In genomic region chr17:77802811-77803220, GRCh38 we compare ENCODE assay signal across 10 cellular contexts.
A peak's percentile ranks its signal among the peaks of the same experiment; 100 is the strongest.
DNase-seq lines count a peak whose midpoint lies in the region; ATAC-seq and TF ChIP-seq lines count a peak whose summit lies in the region.
"Had no signal": no experiment of that assay in that cellular context is flagged by ENCODE, and none has a peak within 500 bp of the region (broad histone marks: within the 10 kb centered on the region; RNA-seq: fewer than 3 reads in every experiment).

No MANE protein-coding gene starts in this region.

- no peak overlapping the region for H3K27ac ChIP-seq in HEK293 (ENCODE audit: extremely low read depth, low read depth, low read length)
- no peak overlapping the region for H3K27ac ChIP-seq in RWPE1

- POLR2A ChIA-PET in HEK293 (lab: Yijun Ruan, JAX), result interaction anchor here (1.8 kb wide), 1 partner anchor 156 kb away, joined by 6 read pairs; the partner anchor contains the start of gene TNRC6C
- POLR2A ChIA-PET in RWPE1 (lab: Yijun Ruan, JAX; ENCODE audit: low non-redundant PET), result no interaction called here

- H3K4me3 ChIP-seq in HEK293 (ENCODE audit: low read depth, low read length), result no peak overlapping the region
- H3K4me3 ChIP-seq: adrenal gland had no signal

- no peak for ATAC-seq in GM18867 (IDR thresholded peaks at IDR 0.05; ENCODE audit: unreplicated experiment)

- H3K9me3 ChIP-seq in HEK293 (ENCODE audit: control insufficient read depth, insufficient read depth, low read depth, low read length), result no peaks in the 10 kb centered on the region
- H3K9me3 ChIP-seq: adrenal gland had no signal

- intact Hi-C loops in head of caudate nucleus (cut with DNase I), result no loop called here

- DNase-seq in NCI-H748 treated with DMSO at 0.1 percent for 48 hours (lab: John Stamatoyannopoulos, UW) (peak; percentile 79), head of caudate nucleus (peak in 35 of 42 donors; percentile 18 to 84 (median 56)), retina (peak; percentile 94), mesenteric fat pad (ENCODE audit: low spot score) (no peak), RWPE1 (ENCODE audit: low spot score) (no peak), NOMO-1 (lab: John Stamatoyannopoulos, UW; ENCODE audit: unreplicated experiment in 2 of 2) (no peak)
- DNase-seq: activated CD4-positive, CD25-positive, alpha-beta regulatory T cell had no signal

- H3K4me1 ChIP-seq in HEK293 (ENCODE audit: control insufficient read depth, insufficient read depth, low read length), result peaks cover 2% of the 10 kb centered on the region; the same call in 1 of the 2 replicates
- H3K4me1 ChIP-seq: adrenal gland had no signal

- TF ChIP-seq CTCF in HEK293 (tag by site-specific recombination; IDR thresholded peaks at IDR 0.05) (no peak), RWPE1 (conservative IDR thresholded peaks at IDR 0.05; ENCODE audit: low read depth) (no peak)

- CTCF ChIA-PET in HEK293 (lab: Yijun Ruan, JAX) (interaction anchor here (1.1 kb wide), 1 partner anchor 12 kb away, joined by 4 read pairs; no protein-coding TSS in a partner anchor), RWPE1 (lab: Yijun Ruan, JAX) (no interaction called here)

- no peaks in the 10 kb centered on the region for H3K36me3 ChIP-seq in HEK293 (ENCODE audit: control insufficient read depth in 2 of 2, insufficient read depth in 1 of 2, low read length in 2 of 2)
- H3K36me3 ChIP-seq: adrenal gland had no signal

TF ChIP-seq in HEK293, 187 proteins besides CTCF, POLR2A, EP300 and RAD21:
- TF ChIP-seq ZNF354C (tag by site-specific recombination; IDR thresholded peaks at IDR 0.05; ENCODE audit: borderline replicate concordance, low read depth), result no peak
- TF ChIP-seq ZFHX2 (tag by site-specific recombination; conservative IDR thresholded peaks at IDR 0.05), result peak; percentile 50
- TF ChIP-seq ZBTB21 (tag by site-specific recombination; IDR thresholded peaks at IDR 0.05), result no peak
- peak; percentile 59 for TF ChIP-seq EGR2 (tag by site-specific recombination; IDR thresholded peaks at IDR 0.05; ENCODE audit: low read depth)
- TF ChIP-seq SP2 (tag by site-specific recombination; IDR thresholded peaks at IDR 0.05), result peak; percentile 17; the same call in 1 of the 2 replicates

Comparison
In these comparisons a context has a peak if more than half of its experiments do, and no peak if none do; other contexts are left out.
1. DNase-seq: peak in NCI-H748 treated with DMSO at 0.1 percent for 48 hours (single experiment), head of caudate nucleus (35 of 42) and retina (single experiment); none in mesenteric fat pad (single experiment), RWPE1 (single experiment) and NOMO-1 (0 of 2).